ENCODE assay signal across 22 cellular contexts in the genomic region with DNA sequence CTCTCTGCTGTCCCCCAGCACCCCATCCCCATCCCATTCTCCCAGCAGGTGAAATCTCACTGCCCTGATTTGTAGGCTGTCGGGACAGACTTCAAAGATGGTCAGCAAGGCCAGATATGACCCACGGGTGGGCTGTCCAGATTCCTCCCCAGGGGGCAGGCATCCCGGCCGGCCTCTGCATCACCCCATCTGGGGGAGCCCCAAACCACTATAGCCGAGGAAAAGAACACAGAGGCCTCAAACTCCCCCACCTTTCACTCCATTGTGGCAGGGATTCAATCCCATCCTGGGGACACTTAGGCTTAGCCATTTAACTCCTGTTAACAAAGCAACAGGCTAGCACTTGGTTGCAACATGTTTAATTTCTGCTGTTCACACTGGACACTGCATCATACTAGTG. TPM values are rescaled to one million over a fixed set of nuclear protein-coding genes. Genes with fewer than 3 reads are reported as not detected.
"Had no signal": no experiment of that assay in that cellular context is flagged by ENCODE, and none has a peak within 500 bp of the region (broad histone marks: within the 10 kb centered on the region; RNA-seq: fewer than 3 reads in every experiment).

No MANE protein-coding gene starts in this region.

- DNase-seq: Kasumi-1, MM.1S, NCI-H1092 treated with DMSO at 0.1 percent for 48 hours, NCI-H1436, NCI-H187, NCI-H2029, NCI-H2081 treated with DMSO at 0.1 percent for 48 hours, NCI-H2171, NCI-H226, NCI-H446, NCI-H510A, NCI-H524 treated with DMSO at 0.1 percent for 48 hours, NCI-H69, NCI-H774, RPMI8226, SHP77 treated with DMSO at 0.1 percent for 48 hours, SJCRH30 had no signal

- H3K9ac ChIP-seq: KMS-11 had no signal

- H3K4me2 ChIP-seq: KMS-11 had no signal

- H3K4me3 ChIP-seq: K562, SJCRH30 had no signal

- H3K4me3 Mint-ChIP-seq: IgD-negative memory B cell had no signal

- ATAC-seq: K562, Right ventricle myocardium inferior had no signal

- H3K27ac ChIP-seq: HL-60, KMS-11, SJCRH30 had no signal

- H3K27ac Mint-ChIP-seq: IgD-negative memory B cell had no signal

- H3K9me3 ChIP-seq: SJCRH30 had no signal

- H3K9me3 Mint-ChIP-seq: IgD-negative memory B cell had no signal

- H3K36me3 Mint-ChIP-seq: IgD-negative memory B cell had no signal

- H3K27me3 ChIP-seq: SJCRH30 had no signal

RNA-seq across cellular contexts. Expression of a gene that starts 53.3 kb away (rescaled TPM):
- total RNA-seq: K562 had no signal
- polyA plus RNA-seq: IgD-negative memory B cell, K562 had no signal
